In the genomic region with DNA sequence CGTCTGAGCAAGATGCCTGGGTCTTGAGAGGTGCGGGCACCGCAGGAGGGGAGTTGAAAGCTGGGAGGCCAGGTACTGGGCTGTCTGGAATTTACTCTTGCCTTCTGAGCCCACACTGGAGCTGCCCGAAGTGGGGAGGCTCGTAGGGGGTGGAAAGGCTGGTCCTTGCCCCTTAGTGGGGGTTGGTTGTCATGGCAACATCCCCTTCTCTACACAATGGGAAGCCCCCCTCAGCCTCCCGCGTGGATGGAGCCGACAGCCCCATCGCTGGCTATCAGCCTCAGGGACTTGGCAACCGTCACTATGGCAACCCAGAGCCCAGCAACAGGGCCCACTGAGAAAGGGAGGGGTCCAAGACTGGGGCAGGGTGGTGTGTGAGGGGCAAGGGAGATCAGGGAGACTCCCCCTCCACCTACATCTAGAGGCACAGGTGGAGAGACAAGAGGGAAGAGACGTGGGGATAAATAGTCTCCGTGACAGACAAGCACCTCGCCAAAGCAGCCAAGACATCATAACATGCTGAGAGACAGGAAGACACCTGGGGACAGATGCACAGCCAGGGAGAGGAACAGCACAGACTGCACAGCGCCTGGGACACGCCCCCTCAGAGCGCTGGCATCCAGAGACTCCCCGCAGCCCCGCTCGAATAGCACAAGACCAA, we compare ENCODE assay signal across 13 cellular contexts. TPM values are rescaled to one million over a fixed set of nuclear protein-coding genes. Genes with fewer than 3 reads are reported as not detected.
DNase-seq lines count a peak whose midpoint lies in the region; ATAC-seq and TF ChIP-seq lines count a peak whose summit lies in the region.
"Had no signal": no experiment of that assay in that cellular context is flagged by ENCODE, and none has a peak within 500 bp of the region (broad histone marks: within the 10 kb centered on the region; RNA-seq: fewer than 3 reads in every experiment).

No MANE protein-coding gene starts in this region.

- H3K36me3 ChIP-seq in DND-41 (ENCODE audit: insufficient read depth, low read length) = no peaks in the 10 kb centered on the region
- no peaks in the 10 kb centered on the region for H3K36me3 ChIP-seq in iPS-20b (ENCODE audit: insufficient read depth, low read depth, low read length)
- no peaks in the 10 kb centered on the region for H3K36me3 ChIP-seq in gastroesophageal sphincter
- H3K36me3 ChIP-seq: BE2C, esophagus muscularis mucosa, left lung had no signal

- no peak overlapping the region for H3K9ac ChIP-seq in DND-41 (ENCODE audit: low read depth, low read length)
- H3K9ac ChIP-seq in iPS-20b (ENCODE audit: low read depth, low read length) = no peak overlapping the region; the same call in 1 of the 2 replicates

- POLR2A ChIA-PET in CD4-positive, alpha-beta T cell (lab: Charles Lee) = no interaction called here

- CTCF ChIA-PET in CD4-positive, alpha-beta T cell (lab: Charles Lee) = no interaction called here

- ATAC-seq in CD4-positive, alpha-beta T cell (ENCODE audit: poor library complexity) = peak; percentile 61
- ATAC-seq in DND-41 (ENCODE audit: insufficient read depth, low read depth) = peak; percentile 47; the same call in 2 of the 3 replicates
- no peak for ATAC-seq in gastroesophageal sphincter
- ATAC-seq in HG02610 (IDR thresholded peaks at IDR 0.05; ENCODE audit: unreplicated experiment) = no peak
- ATAC-seq in Right ventricle myocardium inferior = no peak
- ATAC-seq: left lung had no signal

- no peaks in the 10 kb centered on the region for H3K36me3 Mint-ChIP-seq in CD4-positive, alpha-beta T cell (ENCODE audit: low read depth)

- H3K4me3 ChIP-seq in DND-41 (ENCODE audit: low read depth in 1 of 2, low read length in 2 of 2) (no peak overlapping the region), iPS-20b (ENCODE audit: low read length) (peak overlapping the region; percentile 32; the same call in 1 of the 2 replicates), gastroesophageal sphincter (no peak overlapping the region)
- H3K4me3 ChIP-seq: esophagus muscularis mucosa, left lung had no signal

- H3K4me1 ChIP-seq in DND-41 (ENCODE audit: insufficient read depth, low read length) (peaks cover 20% of the 10 kb centered on the region), iPS-20b (ENCODE audit: insufficient read depth, low read length) (peaks cover 28% of the 10 kb centered on the region; the same call in 1 of the 2 replicates), gastroesophageal sphincter (peaks cover 0 to 14% (median 7%) of the 10 kb centered on the region in 3 donors)
- H3K4me1 ChIP-seq: BE2C had no signal

- intact Hi-C loops in CD4-positive, alpha-beta T cell (cut with DNase I, micrococcal nuclease) = no loop called here
- intact Hi-C loops in Right ventricle myocardium inferior (cut with DNase I) = no loop called here

- TF ChIP-seq EP300 in gastroesophageal sphincter (IDR thresholded peaks at IDR 0.05) = no peak

- no peak for TF ChIP-seq POLR2A in gastroesophageal sphincter (IDR thresholded peaks at IDR 0.05)

- H3K4me2 ChIP-seq in DND-41 (ENCODE audit: insufficient read depth, low read length) = no peak overlapping the region

- no peak overlapping the region for H3K27ac ChIP-seq in CD4-positive, alpha-beta T cell (ENCODE audit: low read depth, low read length)
- H3K27ac ChIP-seq in DND-41 (ENCODE audit: low read length) = no peak overlapping the region
- H3K27ac ChIP-seq in iPS-20b (ENCODE audit: low read length) = no peak overlapping the region
- H3K27ac ChIP-seq in gastroesophageal sphincter = no peak overlapping the region
- H3K27ac ChIP-seq: esophagus muscularis mucosa, left lung had no signal

- H2AFZ ChIP-seq in DND-41 (ENCODE audit: low read depth, low read length) = no peak overlapping the region

- H3K4me3 Mint-ChIP-seq in CD4-positive, alpha-beta T cell = no peak overlapping the region

- no peak for DNase-seq in CD4-positive, alpha-beta T cell
- peak; percentile 30 for DNase-seq in DND-41
- peak; percentile 62 for DNase-seq in SK-N-DZ (ENCODE audit: low spot score)
- DNase-seq in activated CD8-positive, alpha-beta memory T cell treated with anti-CD3 and anti-CD28 coated beads for 24 hours = no peak
- DNase-seq in Right ventricle myocardium inferior (ENCODE audit: missing footprints) = no peak
- DNase-seq: activated CD4-positive, alpha-beta T cell treated with anti-CD3 and anti-CD28 coated beads, Interleukin-2, amount 50 U/mL, for 4 hours; BE2C; left lung; NCI-H187 treated with DMSO at 0.1 percent for 48 hours had no signal

- TF ChIP-seq CTCF in CD4-positive, alpha-beta T cell (IDR thresholded peaks at IDR 0.05) = no peak
- TF ChIP-seq CTCF in DND-41 (IDR thresholded peaks at IDR 0.05; ENCODE audit: borderline replicate concordance, extremely low read depth, low read length, poor library complexity, severe bottlenecking) = no peak
- no peak for TF ChIP-seq CTCF in gastroesophageal sphincter (IDR thresholded peaks at IDR 0.05)

- peaks cover 22% of the 10 kb centered on the region for H3K4me1 Mint-ChIP-seq in CD4-positive, alpha-beta T cell (ENCODE audit: low read depth)

- peaks cover 82% of the 10 kb centered on the region for H3K27me3 Mint-ChIP-seq in CD4-positive, alpha-beta T cell

- WGBS in gastroesophageal sphincter (ENCODE audit: low coverage in 1 of 2), 2 donors = 0 to 10% methylated on average over 1 to 2 of the region's 19 CpGs

- H3K27me3 ChIP-seq in CD4-positive, alpha-beta T cell (ENCODE audit: control insufficient read depth, insufficient read depth, low read length) = peaks cover 51% of the 10 kb centered on the region
- H3K27me3 ChIP-seq in DND-41 (ENCODE audit: insufficient read depth, low read length, poor library complexity) = peaks cover 30% of the 10 kb centered on the region
- H3K27me3 ChIP-seq in iPS-20b (ENCODE audit: insufficient read depth, low read length) = peaks cover 17% of the 10 kb centered on the region
- H3K27me3 ChIP-seq in gastroesophageal sphincter = peaks cover 91% of the 10 kb centered on the region
- H3K27me3 ChIP-seq: BE2C had no signal

- no peaks in the 10 kb centered on the region for H3K9me3 ChIP-seq in CD4-positive, alpha-beta T cell (ENCODE audit: control insufficient read depth, low read length)
- no peaks in the 10 kb centered on the region for H3K9me3 ChIP-seq in DND-41 (ENCODE audit: insufficient read depth, low read length, severe bottlenecking)
- H3K9me3 ChIP-seq in iPS-20b (ENCODE audit: insufficient read depth, low read depth, low read length) = no peaks in the 10 kb centered on the region
- no peaks in the 10 kb centered on the region for H3K9me3 ChIP-seq in gastroesophageal sphincter
- H3K9me3 ChIP-seq: BE2C, esophagus muscularis mucosa, left lung had no signal

- H3K27ac Mint-ChIP-seq in CD4-positive, alpha-beta T cell = no peak overlapping the region

- no peaks in the 10 kb centered on the region for H3K79me2 ChIP-seq in DND-41 (ENCODE audit: insufficient read depth, low read length)

- H4K20me1 ChIP-seq in DND-41 (ENCODE audit: insufficient read depth, low read length) = peaks cover 7% of the 10 kb centered on the region

- no peaks in the 10 kb centered on the region for H3K9me3 Mint-ChIP-seq in CD4-positive, alpha-beta T cell

RNA-seq across cellular contexts. Expression of a gene that starts 5.3 kb away (rescaled TPM):
- not detected for total RNA-seq in CD4-positive, alpha-beta T cell
- 0.10 TPM in 1 of 2 replicates, not detected in the other for polyA plus RNA-seq in SK-N-DZ (2014; cell fraction: cytosol; rRNA removed)
- polyA plus RNA-seq in SK-N-DZ (2014; cell fraction: nucleus; rRNA removed) = 0.02 and 0.03 TPM in 2 replicates
- total RNA-seq in gastroesophageal sphincter (under 1 TPM in 2 of 4 donors, not detected in 2; 0.08 to 0.31 TPM), Right ventricle myocardium inferior (not detected)

RNA-seq across cellular contexts. Expression of a gene that starts 7.2 kb away (rescaled TPM):
- total RNA-seq in CD4-positive, alpha-beta T cell = not detected
- polyA plus RNA-seq in SK-N-DZ (2014; cell fraction: cytosol; rRNA removed) = 14.1 and 15.5 TPM in 2 replicates
- 17.5 and 17.6 TPM in 2 replicates for polyA plus RNA-seq in SK-N-DZ (2014; cell fraction: nucleus; rRNA removed)
- total RNA-seq in gastroesophageal sphincter (under 1 TPM in 2 of 4 donors, not detected in 2; 0.27 to 0.52 TPM), Right ventricle myocardium inferior (0.11 TPM)

RNA-seq across cellular contexts. Expression of a gene that starts 24.0 kb away (rescaled TPM):
- total RNA-seq in CD4-positive, alpha-beta T cell = 1 to 10 TPM; 3.9 to 4.0 TPM
- polyA plus RNA-seq in SK-N-DZ (2014; cell fraction: cytosol; rRNA removed) = 48.4 and 50.3 TPM in 2 replicates
- 58.4 and 68.1 TPM in 2 replicates for polyA plus RNA-seq in SK-N-DZ (2014; cell fraction: nucleus; rRNA removed)
- total RNA-seq in gastroesophageal sphincter (1 to 10 TPM; 2.8 to 4.7 (median 3.9) TPM), Right ventricle myocardium inferior (5.6 TPM)

RNA-seq across cellular contexts. Expression of a gene that starts 25.0 kb away (rescaled TPM):
- total RNA-seq in CD4-positive, alpha-beta T cell = 10 to 100 TPM; 25.8 to 26.0 TPM
- polyA plus RNA-seq in SK-N-DZ (2014; cell fraction: cytosol; rRNA removed) = 82.1 and 97.5 TPM in 2 replicates
- 37.3 and 40.5 TPM in 2 replicates for polyA plus RNA-seq in SK-N-DZ (2014; cell fraction: nucleus; rRNA removed)
- total RNA-seq in gastroesophageal sphincter (10 to 100 TPM; 14.7 to 16.3 (median 15.6) TPM), Right ventricle myocardium inferior (15.4 TPM)

Comparison
In these comparisons a context has a peak if more than half of its experiments do, and no peak if none do; other contexts are left out.
1. ATAC-seq: peak in CD4-positive, alpha-beta T cell (single experiment) and DND-41 (single experiment); none in gastroesophageal sphincter (single experiment), HG02610 (single experiment) and Right ventricle myocardium inferior (single experiment).
2. DNase-seq: peak in DND-41 (single experiment) and SK-N-DZ (single experiment); none in CD4-positive, alpha-beta T cell (0 of 10), activated CD8-positive, alpha-beta memory T cell treated with anti-CD3 and anti-CD28 coated beads for 24 hours (single experiment) and Right ventricle myocardium inferior (single experiment).